37 cellular contexts compared by ENCODE assay signal in genomic region chr11:4161305-4161704, GRCh38.
"Had no signal": no experiment of that assay in that cellular context is flagged by ENCODE, and none has a peak within 500 bp of the region (broad histone marks: within the 10 kb centered on the region; RNA-seq: fewer than 3 reads in every experiment).

No MANE protein-coding gene starts in this region.

- H3K9me3 ChIP-seq: ascending aorta had no signal

- H3K4me1 Mint-ChIP-seq: activated CD4-positive, alpha-beta memory T cell treated with anti-CD3 and anti-CD28 coated beads, Interleukin-2, amount 10 ng/mL, durations not matched to agents 7 days and 5 days; activated CD4-positive, alpha-beta T cell treated with anti-CD3 and anti-CD28 coated beads, Interleukin-2, amount 10 ng/mL, durations not matched to agents 7 days and 5 days; activated CD8-positive, alpha-beta memory T cell treated with anti-CD3 and anti-CD28 coated beads, Interleukin-2, amount 10 ng/mL, durations not matched to agents 7 days and 5 days; activated naive CD4-positive, alpha-beta T cell treated with anti-CD3 and anti-CD28 coated beads, Interleukin-2, amount 10 ng/mL, durations not matched to agents 7 days and 5 days; activated naive CD4-positive, alpha-beta T cell treated with anti-CD3 and anti-CD28 coated beads, Interleukin-2, amount 50 U/mL, for 24 hours; activated naive CD8-positive, alpha-beta T cell treated with anti-CD3 and anti-CD28 coated beads, Interleukin-2, amount 10 ng/mL, durations not matched to agents 7 days and 5 days; activated naive CD8-positive, alpha-beta T cell treated with anti-CD3 and anti-CD28 coated beads, Interleukin-2, amount 50 U/mL, for 24 hours; brain; central memory CD8-positive, alpha-beta T cell had no signal

- FAIRE-seq: bronchial epithelial cell, TTC549 had no signal

- H3K9me3 Mint-ChIP-seq: activated CD4-positive, alpha-beta memory T cell treated with anti-CD3 and anti-CD28 coated beads, Interleukin-2, amount 10 ng/mL, durations not matched to agents 7 days and 5 days; activated CD4-positive, alpha-beta T cell treated with anti-CD3 and anti-CD28 coated beads, Interleukin-2, amount 10 ng/mL, durations not matched to agents 7 days and 5 days; activated naive CD4-positive, alpha-beta T cell treated with anti-CD3 and anti-CD28 coated beads, Interleukin-2, amount 10 ng/mL, durations not matched to agents 7 days and 5 days; activated naive CD4-positive, alpha-beta T cell treated with anti-CD3 and anti-CD28 coated beads, Interleukin-2, amount 50 U/mL, for 24 hours; activated naive CD8-positive, alpha-beta T cell treated with anti-CD3 and anti-CD28 coated beads, Interleukin-2, amount 10 ng/mL, durations not matched to agents 7 days and 5 days; activated naive CD8-positive, alpha-beta T cell treated with anti-CD3 and anti-CD28 coated beads, Interleukin-2, amount 50 U/mL, for 24 hours; activated T-cell treated with anti-CD3 and anti-CD28 coated beads, Interleukin-2, amount 50 U/mL, for 24 hours; central memory CD8-positive, alpha-beta T cell; T-helper 2 cell treated with Interferon-gamma antibody and Interleukin-4, amounts not matched to agents 5 μg/mL and 100 μg/mL, for 36 hours had no signal

- DNase-seq: activated CD4-positive, alpha-beta memory T cell treated with anti-CD3 and anti-CD28 coated beads, Interleukin-2, amount 10 ng/mL, durations not matched to agents 7 days and 5 days; activated CD4-positive, alpha-beta T cell treated with anti-CD3 and anti-CD28 coated beads for 4 hours; activated CD4-positive, alpha-beta T cell treated with anti-CD3 and anti-CD28 coated beads, Interleukin-2, amount 10 ng/mL, durations not matched to agents 7 days and 5 days; activated CD4-positive, alpha-beta T cell treated with anti-CD3 and anti-CD28 coated beads, Interleukin-2, amount 50 U/mL, for 48 hours; activated CD4-positive, CD25-positive, alpha-beta regulatory T cell; activated CD8-positive, alpha-beta memory T cell treated with anti-CD3 and anti-CD28 coated beads for 24 hours; activated CD8-positive, alpha-beta memory T cell treated with anti-CD3 and anti-CD28 coated beads, Interleukin-2, amount 10 ng/mL, durations not matched to agents 7 days and 5 days; activated CD8-positive, alpha-beta memory T cell treated with anti-CD3 and anti-CD28 coated beads, Interleukin-2, amount 50 U/mL, for 48 hours; activated CD8-positive, alpha-beta T cell treated with anti-CD3 and anti-CD28 coated beads, Interleukin-2, amount 10 ng/mL, durations not matched to agents 7 days and 5 days; activated effector memory CD4-positive, alpha-beta T cell treated with Interleukin-2 at 50 U/mL for 16 hours; activated gamma-delta T cell; activated naive CD4-positive, alpha-beta T cell treated with anti-CD3 and anti-CD28 coated beads, Interleukin-2, amount 10 ng/mL, durations not matched to agents 7 days and 5 days; activated naive CD4-positive, alpha-beta T cell treated with Interleukin-2 at 50 U/mL for 16 hours; activated naive CD8-positive, alpha-beta T cell treated with anti-CD3 and anti-CD28 coated beads, Interleukin-2, amount 10 ng/mL, durations not matched to agents 7 days and 5 days; activated naive CD8-positive, alpha-beta T cell treated with anti-CD3 and anti-CD28 coated beads, Interleukin-2, amount 50 U/mL, for 24 hours; activated T-cell treated with anti-CD3 and anti-CD28 coated beads, Interleukin-2, amount 50 U/mL, for 24 hours; activated T-cell treated with anti-CD3 and anti-CD28 coated beads, Interleukin-2, amount 50 U/mL, for 48 hours; amygdala; anterior cingulate cortex; caudate nucleus; cerebellar nuclear complex; T-helper 1 cell; T-helper 2 cell; T-helper 9 cell had no signal

- ATAC-seq: activated CD4-positive, CD25-positive, alpha-beta regulatory T cell treated with anti-CD3 and anti-CD28 coated beads, Interleukin-2, amount 50 U/mL, for 24 hours; activated CD8-positive, alpha-beta memory T cell treated with anti-CD3 and anti-CD28 coated beads, Interleukin-2, amount 10 ng/mL, durations not matched to agents 7 days and 5 days; activated CD8-positive, alpha-beta T cell treated with anti-CD3 and anti-CD28 coated beads, Interleukin-2, amount 10 ng/mL, durations not matched to agents 7 days and 5 days; activated naive CD8-positive, alpha-beta T cell treated with anti-CD3 and anti-CD28 coated beads, Interleukin-2, amount 50 U/mL, for 24 hours had no signal

- H3K4me3 ChIP-seq: ascending aorta, cardiac muscle cell had no signal

- H3K36me3 ChIP-seq: ascending aorta, cardiac muscle cell had no signal

- H3K27me3 Mint-ChIP-seq: activated CD4-positive, alpha-beta T cell treated with anti-CD3 and anti-CD28 coated beads, Interleukin-2, amount 10 ng/mL, durations not matched to agents 7 days and 5 days; activated CD8-positive, alpha-beta memory T cell treated with anti-CD3 and anti-CD28 coated beads, Interleukin-2, amount 10 ng/mL, durations not matched to agents 7 days and 5 days; activated naive CD4-positive, alpha-beta T cell treated with anti-CD3 and anti-CD28 coated beads, Interleukin-2, amount 10 ng/mL, durations not matched to agents 7 days and 5 days; activated naive CD4-positive, alpha-beta T cell treated with anti-CD3 and anti-CD28 coated beads, Interleukin-2, amount 50 U/mL, for 24 hours; activated naive CD8-positive, alpha-beta T cell; activated naive CD8-positive, alpha-beta T cell treated with anti-CD3 and anti-CD28 coated beads, Interleukin-2, amount 50 U/mL, for 24 hours; activated T-cell treated with anti-CD3 and anti-CD28 coated beads, Interleukin-2, amount 50 U/mL, for 24 hours; central memory CD8-positive, alpha-beta T cell had no signal

- H3K27me3 ChIP-seq: ascending aorta, cardiac muscle cell had no signal

- H3K4me3 Mint-ChIP-seq: activated CD4-positive, alpha-beta memory T cell treated with anti-CD3 and anti-CD28 coated beads, Interleukin-2, amount 10 ng/mL, durations not matched to agents 7 days and 5 days; activated CD4-positive, alpha-beta T cell treated with anti-CD3 and anti-CD28 coated beads, Interleukin-2, amount 10 ng/mL, durations not matched to agents 7 days and 5 days; activated CD8-positive, alpha-beta memory T cell treated with anti-CD3 and anti-CD28 coated beads, Interleukin-2, amount 10 ng/mL, durations not matched to agents 7 days and 5 days; activated CD8-positive, alpha-beta T cell treated with anti-CD3 and anti-CD28 coated beads, Interleukin-2, amount 10 ng/mL, durations not matched to agents 7 days and 5 days; activated naive CD4-positive, alpha-beta T cell treated with anti-CD3 and anti-CD28 coated beads, Interleukin-2, amount 10 ng/mL, durations not matched to agents 7 days and 5 days; activated naive CD4-positive, alpha-beta T cell treated with anti-CD3 and anti-CD28 coated beads, Interleukin-2, amount 50 U/mL, for 24 hours; activated naive CD8-positive, alpha-beta T cell; activated naive CD8-positive, alpha-beta T cell treated with anti-CD3 and anti-CD28 coated beads, Interleukin-2, amount 10 ng/mL, durations not matched to agents 7 days and 5 days; activated naive CD8-positive, alpha-beta T cell treated with anti-CD3 and anti-CD28 coated beads, Interleukin-2, amount 50 U/mL, for 24 hours; activated T-cell treated with anti-CD3 and anti-CD28 coated beads, Interleukin-2, amount 50 U/mL, for 24 hours; brain; central memory CD8-positive, alpha-beta T cell; T-helper 1 cell treated with Interleukin-12 subunit alpha and Interleukin-12 subunit beta and Interleukin-4 antibody, amounts not matched to agents 30 μg/mL and 1 μg/mL, for 36 hours; T-helper 2 cell treated with Interferon-gamma antibody and Interleukin-4, amounts not matched to agents 5 μg/mL and 100 μg/mL, for 36 hours had no signal

- H3K36me3 Mint-ChIP-seq: activated CD8-positive, alpha-beta memory T cell treated with anti-CD3 and anti-CD28 coated beads, Interleukin-2, amount 10 ng/mL, durations not matched to agents 7 days and 5 days; activated naive CD4-positive, alpha-beta T cell treated with anti-CD3 and anti-CD28 coated beads, Interleukin-2, amount 10 ng/mL, durations not matched to agents 7 days and 5 days; activated naive CD8-positive, alpha-beta T cell treated with anti-CD3 and anti-CD28 coated beads, Interleukin-2, amount 10 ng/mL, durations not matched to agents 7 days and 5 days; brain had no signal

- H3K27ac Mint-ChIP-seq: activated CD4-positive, alpha-beta memory T cell treated with anti-CD3 and anti-CD28 coated beads, Interleukin-2, amount 10 ng/mL, durations not matched to agents 7 days and 5 days; activated CD4-positive, alpha-beta T cell treated with anti-CD3 and anti-CD28 coated beads, Interleukin-2, amount 10 ng/mL, durations not matched to agents 7 days and 5 days; activated CD8-positive, alpha-beta memory T cell treated with anti-CD3 and anti-CD28 coated beads, Interleukin-2, amount 10 ng/mL, durations not matched to agents 7 days and 5 days; activated CD8-positive, alpha-beta T cell treated with anti-CD3 and anti-CD28 coated beads, Interleukin-2, amount 10 ng/mL, durations not matched to agents 7 days and 5 days; activated naive CD4-positive, alpha-beta T cell treated with anti-CD3 and anti-CD28 coated beads, Interleukin-2, amount 10 ng/mL, durations not matched to agents 7 days and 5 days; activated naive CD4-positive, alpha-beta T cell treated with anti-CD3 and anti-CD28 coated beads, Interleukin-2, amount 50 U/mL, for 24 hours; activated naive CD8-positive, alpha-beta T cell; activated naive CD8-positive, alpha-beta T cell treated with anti-CD3 and anti-CD28 coated beads, Interleukin-2, amount 10 ng/mL, durations not matched to agents 7 days and 5 days; activated naive CD8-positive, alpha-beta T cell treated with anti-CD3 and anti-CD28 coated beads, Interleukin-2, amount 50 U/mL, for 24 hours; activated T-cell treated with anti-CD3 and anti-CD28 coated beads, Interleukin-2, amount 50 U/mL, for 24 hours; activated T-helper 2 cell treated with anti-CD3 and anti-CD28 coated beads, Interferon-gamma antibody, Interleukin-2, Interleukin-4, amounts not matched to agents 10 μg/mL and 5 μg/mL and 100 μg/mL, durations not matched to agents 14 hours and 24 hours and 36 hours; brain; T-helper 1 cell treated with Interleukin-12 subunit alpha and Interleukin-12 subunit beta and Interleukin-4 antibody, amounts not matched to agents 30 μg/mL and 1 μg/mL, for 36 hours; T-helper 2 cell treated with Interferon-gamma antibody and Interleukin-4, amounts not matched to agents 5 μg/mL and 100 μg/mL, for 36 hours had no signal

- H3K4me1 ChIP-seq: ascending aorta had no signal

- H3K27ac ChIP-seq: ascending aorta, cardiac muscle cell, VCaP had no signal
